8 cellular contexts compared by ENCODE assay signal in the genomic region with DNA sequence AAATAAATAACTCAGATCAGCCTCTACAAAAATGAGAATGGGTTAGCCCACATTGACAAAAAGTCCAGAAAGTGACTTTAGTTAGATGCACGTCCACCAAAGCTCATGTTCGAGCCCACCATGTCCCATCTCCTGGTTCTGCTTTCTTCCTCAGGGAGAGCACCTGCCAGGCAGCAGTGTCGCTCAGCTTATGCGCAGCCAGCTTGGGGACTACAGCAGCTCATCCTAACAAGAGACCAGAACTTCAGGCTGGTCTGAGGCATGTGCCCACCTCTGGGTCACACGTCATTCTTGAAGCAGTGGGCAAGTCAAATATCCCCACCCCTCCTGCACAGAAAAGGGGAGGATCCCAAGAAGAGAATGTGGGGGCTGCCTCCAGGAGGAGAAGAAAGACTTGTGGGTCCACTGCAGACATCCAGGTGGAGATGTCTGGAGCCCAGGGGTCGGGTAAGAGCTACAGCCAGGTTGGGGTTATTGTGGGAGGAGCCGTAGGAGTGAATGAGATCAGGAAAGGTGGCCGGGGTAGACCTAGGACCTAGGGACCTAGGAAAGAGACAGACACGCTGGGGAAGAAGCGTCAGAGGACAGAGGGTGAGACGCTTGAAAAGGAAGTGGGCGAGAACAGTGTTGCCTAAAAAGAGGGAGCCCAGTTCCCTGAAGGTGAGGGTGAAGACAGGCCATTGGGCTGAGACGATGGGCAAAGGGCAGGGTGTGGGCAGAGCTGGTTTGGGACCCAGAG. TPM values are rescaled to one million over a fixed set of nuclear protein-coding genes. Genes with fewer than 3 reads are reported as not detected.
DNase-seq lines count a peak whose midpoint lies in the region; ATAC-seq and TF ChIP-seq lines count a peak whose summit lies in the region.

No MANE protein-coding gene starts in this region.

- in situ Hi-C loops in astrocyte of the spinal cord (cut with HindIII; ENCODE audit: low sequenced_read_pairs): no loop called here

- peak overlapping the region; percentile 83 for H3K4me3 Mint-ChIP-seq in activated T-cell treated with anti-CD3 and anti-CD28 coated beads, Interleukin-2, amount 50 U/mL, for 4 hours

- H3K27me3 ChIP-seq in thymus (ENCODE audit: control insufficient read depth, insufficient read depth): no peaks in the 10 kb centered on the region

- peaks cover 21% of the 10 kb centered on the region for H3K27me3 Mint-ChIP-seq in activated T-cell treated with anti-CD3 and anti-CD28 coated beads, Interleukin-2, amount 50 U/mL, for 4 hours (ENCODE audit: low read depth)

- TF ChIP-seq CTCF in astrocyte of the spinal cord (IDR thresholded peaks at IDR 0.05; ENCODE audit: low read depth, low read length): no peak

- no peaks in the 10 kb centered on the region for H3K9me3 Mint-ChIP-seq in activated T-cell treated with anti-CD3 and anti-CD28 coated beads, Interleukin-2, amount 50 U/mL, for 4 hours

- peaks cover 8% of the 10 kb centered on the region for H3K4me1 ChIP-seq in thymus (ENCODE audit: control insufficient read depth, insufficient read depth, low read length)

- H3K36me3 Mint-ChIP-seq in activated T-cell treated with anti-CD3 and anti-CD28 coated beads, Interleukin-2, amount 50 U/mL, for 4 hours (ENCODE audit: insufficient read depth): no peaks in the 10 kb centered on the region

- H3K9me3 ChIP-seq in thymus (ENCODE audit: control insufficient read depth): no peaks in the 10 kb centered on the region

- peak; percentile 10 to 15 for ATAC-seq in activated T-cell treated with anti-CD3 and anti-CD28 coated beads, Interleukin-2, amount 50 U/mL, for 4 hours
- ATAC-seq in left lobe of liver (peak; percentile 24), HG03571 (IDR thresholded peaks at IDR 0.05; ENCODE audit: unreplicated experiment) (no peak)

- H3K36me3 ChIP-seq in thymus (ENCODE audit: control insufficient read depth, insufficient read depth): no peaks in the 10 kb centered on the region

- WGBS in thymus: 58% methylated on average over 13 of the region's 13 CpGs

- peak overlapping the region; percentile 70 for H3K4me3 ChIP-seq in astrocyte of the spinal cord (ENCODE audit: low read depth, low read length)
- peak overlapping the region; percentile 36 for H3K4me3 ChIP-seq in thymus (ENCODE audit: low read length)

- peaks cover 19% of the 10 kb centered on the region for H3K4me1 Mint-ChIP-seq in activated T-cell treated with anti-CD3 and anti-CD28 coated beads, Interleukin-2, amount 50 U/mL, for 4 hours (ENCODE audit: low read depth)

- DNase-seq in activated T-cell treated with anti-CD3 and anti-CD28 coated beads, Interleukin-2, amount 50 U/mL, for 4 hours: no peak
- DNase-seq in activated T-cell treated with anti-CD3 and anti-CD28 coated beads for 4 hours (no peak), astrocyte of the spinal cord (ENCODE audit: low read depth, low spot score) (no peak), left lobe of liver (ENCODE audit: low spot score) (no peak)
- DNase-seq in activated CD4-positive, CD25-positive, alpha-beta regulatory T cell treated with anti-CD3 and anti-CD28 coated beads, Interleukin-2, amount 50 U/mL, for 72 hours: no peak
- DNase-seq in activated CD8-positive, alpha-beta memory T cell treated with anti-CD3 and anti-CD28 coated beads, Interleukin-2, amount 50 U/mL, for 4 hours: no peak

- H3K27ac ChIP-seq in thymus (ENCODE audit: low read depth): no peak overlapping the region

RNA-seq across cellular contexts. Expression of a gene that starts 52.5 kb away (rescaled TPM):
- total RNA-seq in activated T-cell treated with anti-CD3 and anti-CD28 coated beads, Interleukin-2, amount 50 U/mL, for 4 hours: 100 to 1,000 TPM; 133 to 146 (median 135) TPM
- total RNA-seq in left lobe of liver: 110 TPM
- polyA plus RNA-seq in thymus: 38.9 TPM
